In genomic region chr3:48788544-48789162, GRCh38 we compare ENCODE assay signal across 26 cellular contexts. TPM values are rescaled to one million over a fixed set of nuclear protein-coding genes. Genes with fewer than 3 reads are reported as not detected.
A peak's percentile ranks its signal among the peaks of the same experiment; 100 is the strongest.
DNase-seq lines count a peak whose midpoint lies in the region; ATAC-seq and TF ChIP-seq lines count a peak whose summit lies in the region.
"Had no signal": no experiment of that assay in that cellular context is flagged by ENCODE, and none has a peak within 500 bp of the region (broad histone marks: within the 10 kb centered on the region; RNA-seq: fewer than 3 reads in every experiment).

No MANE protein-coding gene starts in this region.

- 87 to 100% methylated on average over 1 of the region's 1 CpG for WGBS in endodermal cell (ENCODE audit: insufficient coverage in 1 of 2, insufficient read length in 1 of 2), 2 experiments

- no peaks in the 10 kb centered on the region for H3K27me3 ChIP-seq in CD4-positive, alpha-beta memory T cell (ENCODE audit: insufficient read depth, low read length)
- no peaks in the 10 kb centered on the region for H3K27me3 ChIP-seq in DND-41 (ENCODE audit: insufficient read depth, low read length, poor library complexity)
- no peaks in the 10 kb centered on the region for H3K27me3 ChIP-seq in endodermal cell (ENCODE audit: control insufficient read depth, insufficient read depth, low read length, poor library complexity, severe bottlenecking)
- H3K27me3 ChIP-seq in vagina = no peaks in the 10 kb centered on the region
- H3K27me3 ChIP-seq: adrenal gland, esophagus muscularis mucosa had no signal

- CTCF ChIA-PET in CD4-positive, alpha-beta memory T cell (lab: Charles Lee; ENCODE audit: partially characterized antibody) = interaction anchor here (1.1 to 1.2 kb wide), 2 partner anchors 28 to 49 kb away, joined by 3 to 4 read pairs; no protein-coding TSS in a partner anchor

- POLR2A ChIA-PET in CD4-positive, alpha-beta memory T cell (lab: Charles Lee; ENCODE audit: partially characterized antibody) = interaction anchor here (1.0 to 2.5 kb wide), 2 partner anchors 23 to 58 kb away, joined by 3 to 6 read pairs; partner anchors contain the start of gene PRKAR2A

- H3K27ac Mint-ChIP-seq in CD4-positive, alpha-beta memory T cell = peak overlapping the region; percentile 22 to 91 (median 78)
- H3K27ac Mint-ChIP-seq in T-helper 2 cell treated with Interferon-gamma antibody and Interleukin-4, amounts not matched to agents 5 μg/mL and 100 μg/mL, for 36 hours = peak overlapping the region; percentile 2
- H3K27ac Mint-ChIP-seq in endodermal cell = peak overlapping the region; percentile 55
- H3K27ac Mint-ChIP-seq: brain, HFFc6, memory B cell had no signal

- no peak overlapping the region for H3K27ac ChIP-seq in CD4-positive, alpha-beta memory T cell (ENCODE audit: low read depth, low read length)
- peak overlapping the region; percentile 61; the same call in 1 of the 2 replicates for H3K27ac ChIP-seq in DND-41 (ENCODE audit: low read length)
- H3K27ac ChIP-seq in endodermal cell (ENCODE audit: low read depth, low read length) = no peak overlapping the region
- H3K27ac ChIP-seq in vagina = no peak overlapping the region
- H3K27ac ChIP-seq: adrenal gland, esophagus muscularis mucosa, GM23248, skin epidermis, VCaP had no signal

- no peak overlapping the region for H3K4me2 ChIP-seq in DND-41 (ENCODE audit: insufficient read depth, low read length)

- H3K9ac ChIP-seq in DND-41 (ENCODE audit: low read depth, low read length) = no peak overlapping the region
- H3K9ac ChIP-seq in endodermal cell (ENCODE audit: extremely low read depth, low read length, poor library complexity, severe bottlenecking) = no peak overlapping the region
- H3K9ac ChIP-seq: GM23248 had no signal

- H3K36me3 Mint-ChIP-seq in CD4-positive, alpha-beta memory T cell = peaks cover 19 to 35% of the 10 kb centered on the region in 2 donors
- peaks cover 13% of the 10 kb centered on the region for H3K36me3 Mint-ChIP-seq in T-helper 2 cell treated with Interferon-gamma antibody and Interleukin-4, amounts not matched to agents 5 μg/mL and 100 μg/mL, for 36 hours (ENCODE audit: low read depth)
- peaks cover 11% of the 10 kb centered on the region for H3K36me3 Mint-ChIP-seq in endodermal cell (ENCODE audit: low read depth)

- H4K20me1 ChIP-seq in DND-41 (ENCODE audit: insufficient read depth, low read length) = no peaks in the 10 kb centered on the region

- H3K4me3 ChIP-seq in CD4-positive, alpha-beta memory T cell (ENCODE audit: low read length in 2 of 2) = no peak overlapping the region
- no peak overlapping the region for H3K4me3 ChIP-seq in DND-41 (ENCODE audit: low read depth in 1 of 2, low read length in 2 of 2)
- H3K4me3 ChIP-seq in endodermal cell (ENCODE audit: low read length) = no peak overlapping the region
- H3K4me3 ChIP-seq in vagina = no peak overlapping the region
- H3K4me3 ChIP-seq: adrenal gland, esophagus muscularis mucosa, GM23248, skin epidermis had no signal

- ATAC-seq in DND-41 (ENCODE audit: insufficient read depth, low read depth) (peak; percentile 97), GM19328 (IDR thresholded peaks at IDR 0.05; ENCODE audit: unreplicated experiment) (no peak)

- no peaks in the 10 kb centered on the region for H3K79me2 ChIP-seq in DND-41 (ENCODE audit: insufficient read depth, low read length)

- peak in 4 of 5 donors; percentile 11 to 30 (median 14) for DNase-seq in CD4-positive, alpha-beta memory T cell
- DNase-seq in DND-41 (peak; percentile 53), endodermal cell (no peak), NCI-H1694 treated with DMSO at 0.1 percent for 48 hours (lab: John Stamatoyannopoulos, UW) (no peak), EL (no peak), vagina (ENCODE audit: extremely low spot score in 2 of 2) (no peak)
- no peak for DNase-seq in T-helper 2 cell treated with Interferon-gamma antibody and Interleukin-4, amounts not matched to agents 5 μg/mL and 100 μg/mL, for 36 hours (ENCODE audit: low spot score)
- DNase-seq: activated CD4-positive, alpha-beta T cell treated with anti-CD3 and anti-CD28 coated beads, Interleukin-2, amount 50 U/mL, for 48 hours; activated T-cell treated with anti-CD3 and anti-CD28 coated beads, Interleukin-2, amount 50 U/mL, for 48 hours; DMS153; foreskin melanocyte; GM23248; HFFc6; Karpas-422; NCI-H1092 treated with DMSO at 0.1 percent for 48 hours; NCI-H1930; NCI-H345; NCI-H748 treated with DMSO at 0.1 percent for 48 hours; nucleus accumbens had no signal

- H2AFZ ChIP-seq in DND-41 (ENCODE audit: low read depth, low read length) = 0 out of 2 replicates have a peak overlapping the region, but pooled peaks have one; percentile 24
- H2AFZ ChIP-seq: GM23248 had no signal

- H3K36me3 ChIP-seq in CD4-positive, alpha-beta memory T cell (ENCODE audit: insufficient read depth, low read length) = no peaks in the 10 kb centered on the region
- H3K36me3 ChIP-seq in DND-41 (ENCODE audit: insufficient read depth, low read length) (no peaks in the 10 kb centered on the region), endodermal cell (ENCODE audit: control insufficient read depth, insufficient read depth, low read length) (peaks cover 8% of the 10 kb centered on the region), vagina (peaks cover 0 to 8% of the 10 kb centered on the region in 2 donors)

- peak overlapping the region in 3 of 8 donors; percentile 17 to 40 (median 37) for H3K4me3 Mint-ChIP-seq in CD4-positive, alpha-beta memory T cell
- no peak overlapping the region for H3K4me3 Mint-ChIP-seq in T-helper 2 cell treated with Interferon-gamma antibody and Interleukin-4, amounts not matched to agents 5 μg/mL and 100 μg/mL, for 36 hours
- no peak overlapping the region for H3K4me3 Mint-ChIP-seq in endodermal cell
- H3K4me3 Mint-ChIP-seq: brain, HFFc6, memory B cell had no signal

- H3K4me1 ChIP-seq in CD4-positive, alpha-beta memory T cell (ENCODE audit: insufficient read depth, low read length) = peaks cover 11% of the 10 kb centered on the region
- H3K4me1 ChIP-seq in DND-41 (ENCODE audit: insufficient read depth, low read length) = peaks cover 13% of the 10 kb centered on the region
- H3K4me1 ChIP-seq in endodermal cell (ENCODE audit: control insufficient read depth, insufficient read depth, low read length) = no peaks in the 10 kb centered on the region
- H3K4me1 ChIP-seq in vagina = no peaks in the 10 kb centered on the region
- H3K4me1 ChIP-seq: adrenal gland, esophagus muscularis mucosa had no signal

- H3K27me3 Mint-ChIP-seq in CD4-positive, alpha-beta memory T cell = no peaks in the 10 kb centered on the region
- no peaks in the 10 kb centered on the region for H3K27me3 Mint-ChIP-seq in T-helper 2 cell treated with Interferon-gamma antibody and Interleukin-4, amounts not matched to agents 5 μg/mL and 100 μg/mL, for 36 hours (ENCODE audit: low read depth)
- H3K27me3 Mint-ChIP-seq in endodermal cell (ENCODE audit: insufficient read depth) = no peaks in the 10 kb centered on the region
- H3K27me3 Mint-ChIP-seq: memory B cell had no signal

- H3K9me3 ChIP-seq in CD4-positive, alpha-beta memory T cell (ENCODE audit: control insufficient read depth in 1 of 2, low read length in 2 of 2) = no peaks in the 10 kb centered on the region
- H3K9me3 ChIP-seq in DND-41 (ENCODE audit: insufficient read depth, low read length, severe bottlenecking) (no peaks in the 10 kb centered on the region), endodermal cell (ENCODE audit: control insufficient read depth, low read length) (no peaks in the 10 kb centered on the region), vagina (no peaks in the 10 kb centered on the region)
- H3K9me3 ChIP-seq: adrenal gland, esophagus muscularis mucosa had no signal

- intact Hi-C loops in CD4-positive, alpha-beta memory T cell (cut with micrococcal nuclease) = loop anchor here (2.0 to 5.0 kb wide), 2 partner anchors 58 to 109 kb away; partner anchors contain the start of genes PRKAR2A and SLC25A20
- intact Hi-C loops in vagina (cut with DNase I) = no loop called here

- H3K4me1 Mint-ChIP-seq in CD4-positive, alpha-beta memory T cell = peaks cover 15 to 21% (median 19%) of the 10 kb centered on the region in 4 donors
- peaks cover 14% of the 10 kb centered on the region for H3K4me1 Mint-ChIP-seq in T-helper 2 cell treated with Interferon-gamma antibody and Interleukin-4, amounts not matched to agents 5 μg/mL and 100 μg/mL, for 36 hours (ENCODE audit: low read depth)
- no peaks in the 10 kb centered on the region for H3K4me1 Mint-ChIP-seq in endodermal cell
- H3K4me1 Mint-ChIP-seq: brain, memory B cell had no signal

- TF ChIP-seq POLR2A in vagina (IDR thresholded peaks at IDR 0.05) = no peak

- no peaks in the 10 kb centered on the region for H3K9me3 Mint-ChIP-seq in CD4-positive, alpha-beta memory T cell
- no peaks in the 10 kb centered on the region for H3K9me3 Mint-ChIP-seq in T-helper 2 cell treated with Interferon-gamma antibody and Interleukin-4, amounts not matched to agents 5 μg/mL and 100 μg/mL, for 36 hours
- H3K9me3 Mint-ChIP-seq in endodermal cell = no peaks in the 10 kb centered on the region
- H3K9me3 Mint-ChIP-seq: brain, HFFc6, memory B cell had no signal

- TF ChIP-seq CTCF in DND-41 (IDR thresholded peaks at IDR 0.05; ENCODE audit: borderline replicate concordance, extremely low read depth, low read length, poor library complexity, severe bottlenecking) (no peak), endodermal cell (conservative IDR thresholded peaks at IDR 0.05) (no peak), vagina (IDR thresholded peaks at IDR 0.05) (no peak)

RNA-seq across cellular contexts. Expression of gene PRKAR2A, which starts 59.0 kb away (rescaled TPM):
- total RNA-seq in CD4-positive, alpha-beta memory T cell = 10 to 100 TPM; 41.7 to 45.0 TPM
- 10 to 100 TPM; 11.2 to 16.1 TPM for polyA plus RNA-seq in CD4-positive, alpha-beta memory T cell
- total RNA-seq in endodermal cell (10 to 100 TPM; 38.9 to 41.2 TPM), vagina (23.8 TPM)
- 23.1 TPM for polyA plus RNA-seq in endodermal cell (2013, experiment 1 of 2)
- 23.4 TPM for polyA plus RNA-seq in endodermal cell (2013, experiment 2 of 2)

Comparison
In these comparisons a context has a peak if more than half of its experiments do, and no peak if none do; other contexts are left out.
1. DNase-seq: peak in CD4-positive, alpha-beta memory T cell (4 of 5) and DND-41 (single experiment); none in T-helper 2 cell treated with Interferon-gamma antibody and Interleukin-4, amounts not matched to agents 5 μg/mL and 100 μg/mL, for 36 hours (single experiment), endodermal cell (single experiment), NCI-H1694 treated with DMSO at 0.1 percent for 48 hours (single experiment), EL (single experiment) and vagina (0 of 2).
2. H3K27ac Mint-ChIP-seq: peak in every context shown above with its lines; median percentile 78 in CD4-positive, alpha-beta memory T cell; 55 in endodermal cell; 2 in T-helper 2 cell treated with Interferon-gamma antibody and Interleukin-4, amounts not matched to agents 5 μg/mL and 100 μg/mL, for 36 hours.